Comparison of ENCODE assay signal across 23 cellular contexts in the genomic region with DNA sequence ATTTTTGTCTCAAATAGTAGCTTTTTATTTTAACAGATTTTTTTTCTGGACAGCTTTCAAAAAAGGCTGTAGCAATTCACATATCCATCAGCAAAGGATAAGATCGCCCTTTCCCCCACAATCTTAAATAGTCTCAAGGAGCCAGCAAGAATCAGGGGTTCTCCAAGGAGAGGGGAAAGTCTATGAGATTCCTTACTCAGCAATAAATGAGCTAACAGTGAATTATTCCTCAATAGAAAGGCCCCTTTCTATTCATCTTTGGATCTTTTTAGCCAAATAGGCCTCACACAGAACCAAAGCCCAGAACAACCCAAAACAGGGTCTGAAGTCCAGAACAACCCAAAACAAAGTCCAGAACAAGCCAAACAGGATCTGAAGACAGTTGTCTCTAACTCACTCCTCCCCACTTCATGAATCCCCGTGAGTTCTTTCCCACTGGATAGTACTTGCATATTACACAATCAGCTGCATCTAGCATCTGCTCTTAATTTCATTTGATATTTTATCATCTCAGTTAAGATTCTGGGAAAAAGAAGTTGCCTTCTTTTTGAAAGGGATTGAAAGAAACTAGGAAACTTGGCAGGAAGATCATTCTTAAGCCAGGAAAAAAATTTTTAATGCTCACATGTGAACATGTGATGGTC. TPM values are rescaled to one million over a fixed set of nuclear protein-coding genes. Genes with fewer than 3 reads are reported as not detected.
"Had no signal": no experiment of that assay in that cellular context is flagged by ENCODE, and none has a peak within 500 bp of the region (broad histone marks: within the 10 kb centered on the region; RNA-seq: fewer than 3 reads in every experiment).

No MANE protein-coding gene starts in this region.

- H3K4me3 ChIP-seq: ovary, vagina had no signal

- H3K27me3 ChIP-seq: heart left ventricle, ovary, vagina had no signal

- H3K36me3 ChIP-seq: heart left ventricle, ovary, vagina had no signal

- ATAC-seq: activated T-cell treated with anti-CD3 and anti-CD28 coated beads, Interleukin-2, amount 50 U/mL, for 4 hours; left cardiac atrium; natural killer cell treated with Interleukin-12 subunit alpha and Interleukin-12 subunit beta and Interleukin-15 and Interleukin-18, amount 100 ng/mL, for 72 hours; right cardiac atrium; stimulated activated naive CD8-positive, alpha-beta T cell treated with anti-CD3 and anti-CD28 coated beads, Interleukin-15, Interleukin-2, amounts not matched to agents 100 U/mL and 50 U/mL, for 24 hours; WTC11 had no signal

- DNase-seq: activated CD8-positive, alpha-beta memory T cell treated with anti-CD3 and anti-CD28 coated beads for 24 hours; activated CD8-positive, alpha-beta memory T cell treated with anti-CD3 and anti-CD28 coated beads, Interleukin-2, amount 50 U/mL, for 4 hours; activated naive CD4-positive, alpha-beta T cell treated with anti-CD3 and anti-CD28 coated beads for 36 hours; activated naive CD8-positive, alpha-beta T cell treated with anti-CD3 and anti-CD28 coated beads, Interleukin-2, amount 10 ng/mL, durations not matched to agents 7 days and 5 days; activated T-cell treated with anti-CD3 and anti-CD28 coated beads, Interleukin-2, amount 50 U/mL, for 4 hours; amygdala; effector CD8-positive, alpha-beta T cell; erythroblast; heart left ventricle; islet precursor cell; left cardiac atrium; midbrain; ovary; right cardiac atrium; stimulated activated CD4-positive, alpha-beta T cell treated with anti-CD3 and anti-CD28 coated beads, Interleukin-12 subunit alpha, Interleukin-12 subunit beta, amount 100 ng/mL, for 4 hours; stimulated activated CD4-positive, alpha-beta T cell treated with anti-CD3 and anti-CD28 coated beads, Interleukin-4, amount 100 ng/mL, for 4 hours; stimulated activated naive CD8-positive, alpha-beta T cell treated with anti-CD3 and anti-CD28 coated beads, Interleukin-15, Interleukin-2, amounts not matched to agents 100 U/mL and 50 U/mL, for 24 hours; T1000; trophoblast cell had no signal

- H3K9me3 ChIP-seq: heart left ventricle, ovary, vagina had no signal

- H3K27ac ChIP-seq: ovary, vagina had no signal

RNA-seq across cellular contexts. Expression of a gene that starts 3.4 kb away (rescaled TPM):
- total RNA-seq: natural killer cell treated with Interleukin-12 subunit alpha and Interleukin-12 subunit beta and Interleukin-15 and Interleukin-18, amount 100 ng/mL, for 72 hours; vagina; WTC11 had no signal

RNA-seq across cellular contexts. Expression of a gene that starts 34.9 kb away (rescaled TPM):
- total RNA-seq: activated naive CD4-positive, alpha-beta T cell treated with anti-CD3 and anti-CD28 coated beads for 36 hours; activated T-cell treated with anti-CD3 and anti-CD28 coated beads, Interleukin-2, amount 50 U/mL, for 4 hours; skeletal muscle tissue; vagina had no signal
